ENCODE assay signal across 8 cellular contexts in the genomic region with DNA sequence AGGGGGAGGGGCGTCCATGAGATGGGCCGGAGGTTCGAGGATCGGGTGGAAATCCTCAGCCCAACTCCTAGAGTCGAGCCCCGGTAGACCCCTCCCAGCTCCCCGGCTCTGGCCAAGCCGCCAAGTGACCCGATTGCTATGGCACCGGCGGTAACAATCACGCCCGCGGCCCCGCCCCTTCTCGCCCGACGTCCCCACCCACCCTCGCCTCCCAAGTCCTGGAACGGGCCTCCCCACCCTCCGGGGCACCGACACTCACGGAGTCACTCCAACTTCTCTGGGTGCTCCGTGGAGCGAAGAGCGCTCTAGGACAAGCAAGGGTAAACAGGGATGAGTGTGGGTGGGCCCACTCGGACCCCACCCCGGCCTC. TPM values are rescaled to one million over a fixed set of nuclear protein-coding genes. Genes with fewer than 3 reads are reported as not detected.
DNase-seq lines count a peak whose midpoint lies in the region; ATAC-seq and TF ChIP-seq lines count a peak whose summit lies in the region.

A gene (plus strand): TSS at position 204 of the 370 bp plus-strand sequence. CDS start 5,050 bp downstream, outside the sequence.

- peak within 1 kb of the TSS; percentile 99 for H3K4me3 ChIP-seq in DOHH2 (ENCODE audit: low read length)
- peak within 1 kb of the TSS; percentile 99 for H3K4me3 ChIP-seq in MM.1S (ENCODE audit: low read length)
- H3K4me3 ChIP-seq in esophagus muscularis mucosa, result peak within 1 kb of the TSS; percentile 78 to 93 (median 87)
- H3K4me3 ChIP-seq in muscle layer of duodenum (ENCODE audit: low read depth in 1 of 2, low read length in 2 of 2), result peak within 1 kb of the TSS; percentile 87 to 94
- H3K4me3 ChIP-seq in suprapubic skin, result peak within 1 kb of the TSS; percentile 94

- no peak for TF ChIP-seq EP300 in esophagus muscularis mucosa (IDR thresholded peaks at IDR 0.05)
- TF ChIP-seq EP300 in suprapubic skin (IDR thresholded peaks at IDR 0.05), result no peak

- H3K36me3 ChIP-seq in DOHH2 (ENCODE audit: control insufficient read depth, low read length), result 0 out of 2 replicates have a peak, but pooled peaks cover 2% of the 10 kb centered on the region
- no peaks in the 10 kb centered on the region for H3K36me3 ChIP-seq in MM.1S (replicated peaks; ENCODE audit: insufficient read depth, low read length)
- peaks cover 0 to 1% (median 0%) of the 10 kb centered on the region in 4 donors for H3K36me3 ChIP-seq in esophagus muscularis mucosa
- peaks cover 0 to 2% of the 10 kb centered on the region in 2 donors for H3K36me3 ChIP-seq in muscle layer of duodenum (ENCODE audit: control insufficient read depth in 1 of 2, insufficient read depth in 2 of 2, low read length in 2 of 2)
- H3K36me3 ChIP-seq in suprapubic skin, result no peaks in the 10 kb centered on the region

- no peak within 1 kb of the TSS for H3K27ac ChIP-seq in DOHH2 (ENCODE audit: low read depth, low read length)
- no peak within 1 kb of the TSS for H3K27ac ChIP-seq in MM.1S (ENCODE audit: low read length)
- peak within 1 kb of the TSS; percentile 78 to 90 (median 88) for H3K27ac ChIP-seq in esophagus muscularis mucosa (replicated peaks in 1 of 4)
- peak within 1 kb of the TSS; percentile 82 for H3K27ac ChIP-seq in muscle layer of duodenum (ENCODE audit: low read length)
- H3K27ac ChIP-seq in suprapubic skin, result peak within 1 kb of the TSS; percentile 93

- DNase-seq in MM.1S (no peak), activated T-cell treated with anti-CD3 and anti-CD28 coated beads for 48 hours (ENCODE audit: low read depth) (peak; percentile 20), esophagus muscularis mucosa (ENCODE audit: extremely low spot score) (peak; percentile 93), suprapubic skin (ENCODE audit: low spot score in 2 of 2) (peak; percentile 92 to 94)

- WGBS in esophagus muscularis mucosa, result 2% methylated on average over 11 of the region's 28 CpGs
- under 1% methylated on average over 28 of the region's 28 CpGs for WGBS in suprapubic skin

- H3K9me3 ChIP-seq in DOHH2 (ENCODE audit: control insufficient read depth, insufficient read depth, low read length), result no peaks in the 10 kb centered on the region
- no peaks in the 10 kb centered on the region for H3K9me3 ChIP-seq in MM.1S (replicated peaks; ENCODE audit: insufficient read depth, low read length)
- H3K9me3 ChIP-seq in esophagus muscularis mucosa, result no peaks in the 10 kb centered on the region
- H3K9me3 ChIP-seq in muscle layer of duodenum (ENCODE audit: control insufficient read depth in 1 of 2, low read length in 2 of 2), result no peaks in the 10 kb centered on the region
- no peaks in the 10 kb centered on the region for H3K9me3 ChIP-seq in suprapubic skin

- peak within 1 kb of the TSS; percentile 100 for H2AFZ ChIP-seq in MM.1S (ENCODE audit: low read length)

- intact Hi-C loops in esophagus muscularis mucosa (cut with DNase I), result loop anchor here (5.0 kb wide), 2 partner anchors 69 to 206 kb away; a partner anchor contains a TSS

- H3K79me2 ChIP-seq in DOHH2 (ENCODE audit: control insufficient read depth, low read length) (no peaks in the 10 kb centered on the region), MM.1S (ENCODE audit: low read length) (no peaks in the 10 kb centered on the region)

- H3K27me3 ChIP-seq in DOHH2 (ENCODE audit: control insufficient read depth, low read length) (no peaks in the 10 kb centered on the region), MM.1S (replicated peaks; ENCODE audit: insufficient read depth, low read length) (peaks cover 41% of the 10 kb centered on the region), esophagus muscularis mucosa (no peaks in the 10 kb centered on the region), muscle layer of duodenum (ENCODE audit: low read depth, low read length) (no peaks in the 10 kb centered on the region), suprapubic skin (no peaks in the 10 kb centered on the region)

- H3K9me2 ChIP-seq in DOHH2 (replicated peaks; ENCODE audit: control insufficient read depth, low read length) (no peaks in the 10 kb centered on the region), MM.1S (replicated peaks; ENCODE audit: insufficient read depth, low read length) (no peaks in the 10 kb centered on the region)

- peaks cover 18% of the 10 kb centered on the region for H3K4me1 ChIP-seq in DOHH2 (ENCODE audit: control insufficient read depth, low read length)
- H3K4me1 ChIP-seq in MM.1S (ENCODE audit: low read length), result no peaks in the 10 kb centered on the region
- peaks cover 11 to 24% (median 16%) of the 10 kb centered on the region in 4 donors for H3K4me1 ChIP-seq in esophagus muscularis mucosa
- H3K4me1 ChIP-seq in muscle layer of duodenum (ENCODE audit: control insufficient read depth in 1 of 2, insufficient read depth in 2 of 2, low read length in 2 of 2), result peaks cover 0 to 15% of the 10 kb centered on the region in 2 donors
- H3K4me1 ChIP-seq in suprapubic skin, result peaks cover 32% of the 10 kb centered on the region

- H4K20me1 ChIP-seq in DOHH2 (ENCODE audit: control insufficient read depth, insufficient read depth, low read depth, low read length), result no peaks in the 10 kb centered on the region
- H4K20me1 ChIP-seq in MM.1S (ENCODE audit: insufficient read depth, low read length), result no peaks in the 10 kb centered on the region

- peak within 1 kb of the TSS; percentile 88 for H3K9ac ChIP-seq in MM.1S (ENCODE audit: low read length)

- ATAC-seq in GM21423 (IDR thresholded peaks at IDR 0.05; ENCODE audit: unreplicated experiment), result no peak
- ATAC-seq in HG02798 (IDR thresholded peaks at IDR 0.05; ENCODE audit: poor library complexity, unreplicated experiment), result no peak

- TF ChIP-seq POLR2A in esophagus muscularis mucosa (IDR thresholded peaks at IDR 0.05; ENCODE audit: low read depth), result no peak
- no peak for TF ChIP-seq POLR2A in suprapubic skin (IDR thresholded peaks at IDR 0.05)

- H3F3A ChIP-seq in DOHH2 (ENCODE audit: control insufficient read depth, insufficient read depth) (peaks cover 11% of the 10 kb centered on the region), MM.1S (ENCODE audit: insufficient read depth, low read length) (no peaks in the 10 kb centered on the region)

- H3K4me2 ChIP-seq in DOHH2 (ENCODE audit: low read length), result peak within 1 kb of the TSS; percentile 98
- peak within 1 kb of the TSS; percentile 97 for H3K4me2 ChIP-seq in MM.1S (ENCODE audit: low read depth, low read length)

- TF ChIP-seq CTCF in DOHH2 (IDR thresholded peaks at IDR 0.05; ENCODE audit: low read depth, low read length, poor library complexity, severe bottlenecking) (no peak), MM.1S (IDR thresholded peaks at IDR 0.05; ENCODE audit: low read length) (no peak), esophagus muscularis mucosa (IDR thresholded peaks at IDR 0.05) (no peak), suprapubic skin (IDR thresholded peaks at IDR 0.05) (no peak)

RNA-seq across cellular contexts. Expression of the gene that starts here (rescaled TPM):
- 10 to 100 TPM in 1 of 4 donors, 1 to 10 TPM in 3; 3.3 to 10.1 (median 5.5) TPM for total RNA-seq in esophagus muscularis mucosa
- 10 to 100 TPM in 1 of 4 donors, 1 to 10 TPM in 3; 8.7 to 10.3 (median 9.9) TPM for total RNA-seq in suprapubic skin

Comparison
In these comparisons a context has a peak if more than half of its experiments do, and no peak if none do; other contexts are left out.
1. H3K27ac ChIP-seq: peak in esophagus muscularis mucosa (4 of 4), muscle layer of duodenum (single experiment) and suprapubic skin (single experiment); none in DOHH2 (single experiment) and MM.1S (single experiment).
2. Peak in every context shown above with its lines, with median percentiles within 50 percentile points of each other: H3K4me3 ChIP-seq.